In the genomic region with DNA sequence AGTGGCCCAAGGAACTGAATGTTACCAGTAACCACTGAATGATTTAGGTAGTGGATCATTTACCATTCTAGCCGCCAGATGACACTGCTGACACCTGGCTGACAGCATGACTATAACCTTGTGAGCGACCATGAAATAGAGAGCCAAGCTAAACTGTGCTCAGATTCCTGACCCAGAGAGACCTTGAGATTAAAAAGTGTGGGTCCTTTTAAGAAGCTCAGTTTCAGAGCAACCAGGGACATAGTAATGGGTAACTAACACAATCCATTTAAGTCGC, we compare ENCODE assay signal across 1 cellular context.
TF ChIP-seq lines count a peak whose summit lies in the region.

No MANE protein-coding gene starts in this region.

TF ChIP-seq in GM12878, 131 proteins besides CTCF, POLR2A, EP300 and RAD21 (continued from another document):
- TF ChIP-seq, protein P1, sequence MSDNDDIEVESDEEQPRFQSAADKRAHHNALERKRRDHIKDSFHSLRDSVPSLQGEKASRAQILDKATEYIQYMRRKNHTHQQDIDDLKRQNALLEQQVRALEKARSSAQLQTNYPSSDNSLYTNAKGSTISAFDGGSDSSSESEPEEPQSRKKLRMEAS (IDR thresholded peaks at IDR 0.05; ENCODE audit: low read depth, low read length), result 0 out of 2 replicates have a peak, but pooled peaks have one; percentile 15
- TF ChIP-seq SMC3 (IDR thresholded peaks at IDR 0.05; ENCODE audit: borderline replicate concordance, low read length) (peak; percentile 85), MXI1 (IDR thresholded peaks at IDR 0.05; ENCODE audit: low read depth, low read length) (no peak)
- TF ChIP-seq, protein P2, sequence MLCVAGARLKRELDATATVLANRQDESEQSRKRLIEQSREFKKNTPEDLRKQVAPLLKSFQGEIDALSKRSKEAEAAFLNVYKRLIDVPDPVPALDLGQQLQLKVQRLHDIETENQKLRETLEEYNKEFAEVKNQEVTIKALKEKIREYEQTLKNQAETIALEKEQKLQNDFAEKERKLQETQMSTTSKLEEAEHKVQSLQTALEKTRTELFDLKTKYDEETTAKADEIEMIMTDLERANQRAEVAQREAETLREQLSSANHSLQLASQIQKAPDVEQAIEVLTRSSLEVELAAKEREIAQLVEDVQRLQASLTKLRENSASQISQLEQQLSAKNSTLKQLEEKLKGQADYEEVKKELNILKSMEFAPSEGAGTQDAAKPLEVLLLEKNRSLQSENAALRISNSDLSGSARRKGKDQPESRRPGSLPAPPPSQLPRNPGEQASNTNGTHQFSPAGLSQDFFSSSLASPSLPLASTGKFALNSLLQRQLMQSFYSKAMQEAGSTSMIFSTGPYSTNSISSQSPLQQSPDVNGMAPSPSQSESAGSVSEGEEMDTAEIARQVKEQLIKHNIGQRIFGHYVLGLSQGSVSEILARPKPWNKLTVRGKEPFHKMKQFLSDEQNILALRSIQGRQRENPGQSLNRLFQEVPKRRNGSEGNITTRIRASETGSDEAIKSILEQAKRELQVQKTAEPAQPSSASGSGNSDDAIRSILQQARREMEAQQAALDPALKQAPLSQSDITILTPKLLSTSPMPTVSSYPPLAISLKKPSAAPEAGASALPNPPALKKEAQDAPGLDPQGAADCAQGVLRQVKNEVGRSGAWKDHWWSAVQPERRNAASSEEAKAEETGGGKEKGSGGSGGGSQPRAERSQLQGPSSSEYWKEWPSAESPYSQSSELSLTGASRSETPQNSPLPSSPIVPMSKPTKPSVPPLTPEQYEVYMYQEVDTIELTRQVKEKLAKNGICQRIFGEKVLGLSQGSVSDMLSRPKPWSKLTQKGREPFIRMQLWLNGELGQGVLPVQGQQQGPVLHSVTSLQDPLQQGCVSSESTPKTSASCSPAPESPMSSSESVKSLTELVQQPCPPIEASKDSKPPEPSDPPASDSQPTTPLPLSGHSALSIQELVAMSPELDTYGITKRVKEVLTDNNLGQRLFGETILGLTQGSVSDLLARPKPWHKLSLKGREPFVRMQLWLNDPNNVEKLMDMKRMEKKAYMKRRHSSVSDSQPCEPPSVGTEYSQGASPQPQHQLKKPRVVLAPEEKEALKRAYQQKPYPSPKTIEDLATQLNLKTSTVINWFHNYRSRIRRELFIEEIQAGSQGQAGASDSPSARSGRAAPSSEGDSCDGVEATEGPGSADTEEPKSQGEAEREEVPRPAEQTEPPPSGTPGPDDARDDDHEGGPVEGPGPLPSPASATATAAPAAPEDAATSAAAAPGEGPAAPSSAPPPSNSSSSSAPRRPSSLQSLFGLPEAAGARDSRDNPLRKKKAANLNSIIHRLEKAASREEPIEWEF (IDR thresholded peaks at IDR 0.05; ENCODE audit: insufficient replicate concordance, low read depth, low read length), result no peak
- TF ChIP-seq, protein P3, sequence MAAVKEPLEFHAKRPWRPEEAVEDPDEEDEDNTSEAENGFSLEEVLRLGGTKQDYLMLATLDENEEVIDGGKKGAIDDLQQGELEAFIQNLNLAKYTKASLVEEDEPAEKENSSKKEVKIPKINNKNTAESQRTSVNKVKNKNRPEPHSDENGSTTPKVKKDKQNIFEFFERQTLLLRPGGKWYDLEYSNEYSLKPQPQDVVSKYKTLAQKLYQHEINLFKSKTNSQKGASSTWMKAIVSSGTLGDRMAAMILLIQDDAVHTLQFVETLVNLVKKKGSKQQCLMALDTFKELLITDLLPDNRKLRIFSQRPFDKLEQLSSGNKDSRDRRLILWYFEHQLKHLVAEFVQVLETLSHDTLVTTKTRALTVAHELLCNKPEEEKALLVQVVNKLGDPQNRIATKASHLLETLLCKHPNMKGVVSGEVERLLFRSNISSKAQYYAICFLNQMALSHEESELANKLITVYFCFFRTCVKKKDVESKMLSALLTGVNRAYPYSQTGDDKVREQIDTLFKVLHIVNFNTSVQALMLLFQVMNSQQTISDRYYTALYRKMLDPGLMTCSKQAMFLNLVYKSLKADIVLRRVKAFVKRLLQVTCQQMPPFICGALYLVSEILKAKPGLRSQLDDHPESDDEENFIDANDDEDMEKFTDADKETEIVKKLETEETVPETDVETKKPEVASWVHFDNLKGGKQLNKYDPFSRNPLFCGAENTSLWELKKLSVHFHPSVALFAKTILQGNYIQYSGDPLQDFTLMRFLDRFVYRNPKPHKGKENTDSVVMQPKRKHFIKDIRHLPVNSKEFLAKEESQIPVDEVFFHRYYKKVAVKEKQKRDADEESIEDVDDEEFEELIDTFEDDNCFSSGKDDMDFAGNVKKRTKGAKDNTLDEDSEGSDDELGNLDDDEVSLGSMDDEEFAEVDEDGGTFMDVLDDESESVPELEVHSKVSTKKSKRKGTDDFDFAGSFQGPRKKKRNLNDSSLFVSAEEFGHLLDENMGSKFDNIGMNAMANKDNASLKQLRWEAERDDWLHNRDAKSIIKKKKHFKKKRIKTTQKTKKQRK (IDR thresholded peaks at IDR 0.05; ENCODE audit: low read depth, low read length), result no peak
